ENCODE assay signal across 8 cellular contexts in genomic region chr4:40309250-40309774, GRCh38. TPM values are rescaled to one million over a fixed set of nuclear protein-coding genes. Genes with fewer than 3 reads are reported as not detected.
DNase-seq lines count a peak whose midpoint lies in the region; ATAC-seq, FAIRE-seq and TF ChIP-seq lines count a peak whose summit lies in the region.

No MANE protein-coding gene starts in this region.

- ATAC-seq in HG02798 (IDR thresholded peaks at IDR 0.05; ENCODE audit: poor library complexity, unreplicated experiment): peak; percentile 35

- in situ Hi-C loops in astrocyte of the spinal cord (cut with HindIII; ENCODE audit: low sequenced_read_pairs): no loop called here

- peak; percentile 88 for TF ChIP-seq CTCF in astrocyte of the spinal cord (IDR thresholded peaks at IDR 0.05; ENCODE audit: low read depth, low read length)

- peak; percentile 90 for FAIRE-seq in G401.6 (lab: Jason Lieb, UNC)

- H3K4me3 ChIP-seq in astrocyte of the spinal cord (ENCODE audit: low read depth, low read length): no peak overlapping the region

- DNase-seq in SK-N-DZ (ENCODE audit: low spot score) (peak; percentile 82), astrocyte of the spinal cord (ENCODE audit: low read depth, low spot score) (peak; percentile 83), iPS-NIHi11 (ENCODE audit: low spot score) (peak; percentile 82), NCI-H1436 (lab: John Stamatoyannopoulos, UW) (no peak), DMS 273 (lab: John Stamatoyannopoulos, UW; ENCODE audit: unreplicated experiment) (no peak)
- DNase-seq in stimulated activated CD4-positive, alpha-beta T cell treated with anti-CD3 and anti-CD28 coated beads, Interleukin-15, amount 100 ng/mL, for 24 hours: peak; percentile 95

RNA-seq across cellular contexts. Expression of gene CHRNA9, which starts 25.8 kb away (rescaled TPM):
- polyA plus RNA-seq in SK-N-DZ (2014; cell fraction: cytosol; rRNA removed): 22.3 and 23.4 TPM in 2 replicates
- polyA plus RNA-seq in SK-N-DZ (2014; cell fraction: nucleus; rRNA removed): 6.9 and 7.5 TPM in 2 replicates

Comparison
In these comparisons a context has a peak if more than half of its experiments do, and no peak if none do; other contexts are left out.
1. DNase-seq: peak in SK-N-DZ (single experiment), astrocyte of the spinal cord (single experiment), iPS-NIHi11 (single experiment) and stimulated activated CD4-positive, alpha-beta T cell treated with anti-CD3 and anti-CD28 coated beads, Interleukin-15, amount 100 ng/mL, for 24 hours (single experiment); none in NCI-H1436 (single experiment) and DMS 273 (single experiment).